In the genomic region with DNA sequence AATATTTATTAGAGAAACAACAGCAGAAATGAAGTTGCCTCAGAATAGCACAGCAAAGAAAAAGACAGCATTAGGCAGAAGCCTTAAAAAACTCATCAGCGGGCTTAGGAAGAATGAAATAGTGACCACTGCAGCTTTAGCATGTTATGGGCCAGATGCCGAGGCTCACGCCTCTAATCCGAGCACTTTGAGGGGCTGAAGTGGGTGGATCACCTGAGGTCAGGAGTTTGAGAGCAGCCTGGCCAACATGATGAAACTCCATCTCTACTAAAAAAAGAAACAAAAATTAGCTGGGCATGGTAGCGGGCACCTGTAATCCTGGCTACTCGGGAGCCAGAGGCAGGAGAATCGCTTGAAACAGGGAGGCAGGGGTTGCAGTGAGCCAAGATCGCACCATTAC, we compare ENCODE assay signal across 17 cellular contexts.
"Had no signal": no experiment of that assay in that cellular context is flagged by ENCODE, and none has a peak within 500 bp of the region (broad histone marks: within the 10 kb centered on the region; RNA-seq: fewer than 3 reads in every experiment).

No MANE protein-coding gene starts in this region.

- DNase-seq: activated CD4-positive, alpha-beta memory T cell treated with anti-CD3 and anti-CD28 coated beads for 36 hours; activated CD8-positive, alpha-beta memory T cell treated with anti-CD3 and anti-CD28 coated beads, Interleukin-2, amount 50 U/mL, for 4 hours; activated naive CD4-positive, alpha-beta T cell treated with Interleukin-2 at 50 U/mL for 16 hours; activated naive CD8-positive, alpha-beta T cell treated with anti-CD3 and anti-CD28 coated beads, Interleukin-2, amount 50 U/mL, for 24 hours; colonic mucosa; foreskin keratinocyte; head of caudate nucleus; mammary epithelial cell; psoas muscle; right lobe of liver had no signal

- H3K4me1 ChIP-seq: colonic mucosa, psoas muscle, right lobe of liver had no signal

- H3K9me3 ChIP-seq: colonic mucosa, psoas muscle, right lobe of liver had no signal

- H3K27ac Mint-ChIP-seq: activated CD4-positive, alpha-beta memory T cell treated with anti-CD3 and anti-CD28 coated beads for 36 hours; activated naive CD8-positive, alpha-beta T cell treated with anti-CD3 and anti-CD28 coated beads, Interleukin-2, amount 50 U/mL, for 24 hours; activated T-helper 1 cell treated with anti-CD3 and anti-CD28 coated beads, Interleukin-12 subunit alpha, Interleukin-12 subunit beta, Interleukin-2, Interleukin-4 antibody, amounts not matched to agents 30 ng/mL and 10 ng/mL and 1 ng/mL, durations not matched to agents 14 hours and 24 hours and 36 hours; nephron; stimulated activated effector memory CD8-positive, alpha-beta T cell treated with anti-CD3 and anti-CD28 coated beads, Interleukin-12 subunit alpha, Interleukin-12 subunit beta, amount 100 ng/mL, for 72 hours; T-helper 2 cell treated with Interferon-gamma antibody and Interleukin-4, amounts not matched to agents 5 μg/mL and 100 μg/mL, for 36 hours; type B pancreatic cell had no signal

- H3K9me3 Mint-ChIP-seq: activated CD4-positive, alpha-beta memory T cell treated with anti-CD3 and anti-CD28 coated beads for 36 hours; activated naive CD8-positive, alpha-beta T cell treated with anti-CD3 and anti-CD28 coated beads, Interleukin-2, amount 50 U/mL, for 24 hours; activated T-helper 1 cell treated with anti-CD3 and anti-CD28 coated beads, Interleukin-12 subunit alpha, Interleukin-12 subunit beta, Interleukin-2, Interleukin-4 antibody, amounts not matched to agents 30 ng/mL and 10 ng/mL and 1 ng/mL, durations not matched to agents 14 hours and 24 hours and 36 hours; nephron; stimulated activated effector memory CD8-positive, alpha-beta T cell treated with anti-CD3 and anti-CD28 coated beads, Interleukin-12 subunit alpha, Interleukin-12 subunit beta, amount 100 ng/mL, for 72 hours; T-helper 2 cell treated with Interferon-gamma antibody and Interleukin-4, amounts not matched to agents 5 μg/mL and 100 μg/mL, for 36 hours had no signal

- H3K4me3 ChIP-seq: colonic mucosa, psoas muscle, right lobe of liver had no signal

- ATAC-seq: activated naive CD8-positive, alpha-beta T cell treated with anti-CD3 and anti-CD28 coated beads, Interleukin-2, amount 50 U/mL, for 24 hours; foreskin keratinocyte; psoas muscle; right lobe of liver; stimulated activated effector memory CD8-positive, alpha-beta T cell treated with anti-CD3 and anti-CD28 coated beads, Interleukin-12 subunit alpha, Interleukin-12 subunit beta, amount 100 ng/mL, for 72 hours had no signal

- H3K27me3 Mint-ChIP-seq: activated CD4-positive, alpha-beta memory T cell treated with anti-CD3 and anti-CD28 coated beads for 36 hours; activated naive CD8-positive, alpha-beta T cell treated with anti-CD3 and anti-CD28 coated beads, Interleukin-2, amount 50 U/mL, for 24 hours; type B pancreatic cell had no signal

- H3K4me1 Mint-ChIP-seq: nephron; stimulated activated effector memory CD8-positive, alpha-beta T cell treated with anti-CD3 and anti-CD28 coated beads, Interleukin-12 subunit alpha, Interleukin-12 subunit beta, amount 100 ng/mL, for 72 hours had no signal

- H3K36me3 ChIP-seq: colonic mucosa, right lobe of liver had no signal

- FAIRE-seq: endothelial cell of umbilical vein, islet of Langerhans had no signal

- H3K36me3 Mint-ChIP-seq: activated CD4-positive, alpha-beta memory T cell treated with anti-CD3 and anti-CD28 coated beads for 36 hours; stimulated activated effector memory CD8-positive, alpha-beta T cell treated with anti-CD3 and anti-CD28 coated beads, Interleukin-12 subunit alpha, Interleukin-12 subunit beta, amount 100 ng/mL, for 72 hours; type B pancreatic cell had no signal

- H3K27ac ChIP-seq: colonic mucosa, foreskin keratinocyte, psoas muscle, right lobe of liver had no signal

- H3K4me3 Mint-ChIP-seq: activated CD4-positive, alpha-beta memory T cell treated with anti-CD3 and anti-CD28 coated beads for 36 hours; activated naive CD8-positive, alpha-beta T cell treated with anti-CD3 and anti-CD28 coated beads, Interleukin-2, amount 50 U/mL, for 24 hours; activated T-helper 1 cell treated with anti-CD3 and anti-CD28 coated beads, Interleukin-12 subunit alpha, Interleukin-12 subunit beta, Interleukin-2, Interleukin-4 antibody, amounts not matched to agents 30 ng/mL and 10 ng/mL and 1 ng/mL, durations not matched to agents 14 hours and 24 hours and 36 hours; nephron; stimulated activated effector memory CD8-positive, alpha-beta T cell treated with anti-CD3 and anti-CD28 coated beads, Interleukin-12 subunit alpha, Interleukin-12 subunit beta, amount 100 ng/mL, for 72 hours; T-helper 2 cell treated with Interferon-gamma antibody and Interleukin-4, amounts not matched to agents 5 μg/mL and 100 μg/mL, for 36 hours; type B pancreatic cell had no signal

- H3K27me3 ChIP-seq: colonic mucosa, foreskin keratinocyte, right lobe of liver had no signal
